ENCODE assay signal across 9 cellular contexts in genomic region chr13:28531195-28531955, GRCh38. TPM values are rescaled to one million over a fixed set of nuclear protein-coding genes. Genes with fewer than 3 reads are reported as not detected.
DNase-seq lines count a peak whose midpoint lies in the region; ATAC-seq and TF ChIP-seq lines count a peak whose summit lies in the region.
"Had no signal": no experiment of that assay in that cellular context is flagged by ENCODE, and none has a peak within 500 bp of the region (broad histone marks: within the 10 kb centered on the region; RNA-seq: fewer than 3 reads in every experiment).

No MANE protein-coding gene starts in this region.

- H3K4me3 Mint-ChIP-seq in endodermal cell, result no peak overlapping the region

- peaks cover 39% of the 10 kb centered on the region for H3K27me3 Mint-ChIP-seq in endodermal cell (ENCODE audit: insufficient read depth)

- no peak overlapping the region for H3K27ac Mint-ChIP-seq in endodermal cell
- H3K27ac Mint-ChIP-seq: activated naive CD4-positive, alpha-beta T cell treated with anti-CD3 and anti-CD28 coated beads, Interleukin-2, amount 50 U/mL, for 72 hours had no signal

- DNase-seq in AG08395 (ENCODE audit: low spot score) (peak; percentile 31), endodermal cell (peak; percentile 88), mucosa of descending colon (peak; percentile 38 to 63 (median 60)), KG1 (lab: John Stamatoyannopoulos, UW) (no peak), activated gamma-delta T cell treated with Interleukin-2 at 50 U/mL for 16 hours (no peak)
- DNase-seq in activated CD4-positive, alpha-beta T cell treated with anti-CD3 and anti-CD28 coated beads for 48 hours, result no peak

- TF ChIP-seq CTCF in endodermal cell (conservative IDR thresholded peaks at IDR 0.05) (no peak), mucosa of descending colon (IDR thresholded peaks at IDR 0.05) (no peak)

- H3K9ac ChIP-seq in HUES6 (ENCODE audit: low read length), result peak overlapping the region; percentile 53
- H3K9ac ChIP-seq in endodermal cell (ENCODE audit: extremely low read depth, low read length, poor library complexity, severe bottlenecking), result peak overlapping the region; percentile 2

- H3K27ac ChIP-seq in HUES6 (ENCODE audit: low read depth, low read length), result no peak overlapping the region
- no peak overlapping the region for H3K27ac ChIP-seq in endodermal cell (ENCODE audit: low read depth, low read length)

- peaks cover 19% of the 10 kb centered on the region for H3K4me1 Mint-ChIP-seq in endodermal cell

- H3K9me3 ChIP-seq in HUES6 (ENCODE audit: control insufficient read depth, insufficient read depth, low read depth, low read length) (peaks cover 13% of the 10 kb centered on the region), endodermal cell (ENCODE audit: control insufficient read depth, low read length) (peaks cover 11% of the 10 kb centered on the region), mucosa of descending colon (no peaks in the 10 kb centered on the region)

- intact Hi-C loops in mucosa of descending colon (cut with DNase I, micrococcal nuclease), result no loop called here

- ATAC-seq in mucosa of descending colon, result peak; percentile 64
- ATAC-seq in HG02981 (IDR thresholded peaks at IDR 0.05; ENCODE audit: unreplicated experiment), result no peak

- H3K36me3 ChIP-seq in HUES6 (ENCODE audit: control insufficient read depth, insufficient read depth, low read length) (no peaks in the 10 kb centered on the region), endodermal cell (ENCODE audit: control insufficient read depth, insufficient read depth, low read length) (no peaks in the 10 kb centered on the region), mucosa of descending colon (ENCODE audit: low read depth) (no peaks in the 10 kb centered on the region)

- peak overlapping the region; percentile 64 for H3K4me3 ChIP-seq in HUES6 (ENCODE audit: low read depth, low read length)
- peak overlapping the region; percentile 82 for H3K4me3 ChIP-seq in endodermal cell (ENCODE audit: low read length)
- H3K4me3 ChIP-seq in mucosa of descending colon, result no peak overlapping the region

- H3K36me3 Mint-ChIP-seq in endodermal cell (ENCODE audit: low read depth), result no peaks in the 10 kb centered on the region

- H3K4me1 ChIP-seq in HUES6 (ENCODE audit: control insufficient read depth, insufficient read depth, low read length), result peaks cover 20% of the 10 kb centered on the region
- H3K4me1 ChIP-seq in endodermal cell (ENCODE audit: control insufficient read depth, insufficient read depth, low read length), result no peaks in the 10 kb centered on the region
- peaks cover 17% of the 10 kb centered on the region for H3K4me1 ChIP-seq in mucosa of descending colon (ENCODE audit: low read depth)

- 6 to 8% methylated on average over 14 to 34 of the region's 34 CpGs for WGBS in endodermal cell (ENCODE audit: insufficient coverage in 1 of 2, insufficient read length in 1 of 2), 2 experiments

- peaks cover 14% of the 10 kb centered on the region for H3K9me3 Mint-ChIP-seq in endodermal cell
- H3K9me3 Mint-ChIP-seq: activated naive CD4-positive, alpha-beta T cell treated with anti-CD3 and anti-CD28 coated beads, Interleukin-2, amount 50 U/mL, for 72 hours had no signal

- peaks cover 41% of the 10 kb centered on the region for H3K27me3 ChIP-seq in HUES6 (ENCODE audit: control insufficient read depth, insufficient read depth, low read length)
- H3K27me3 ChIP-seq in endodermal cell (ENCODE audit: control insufficient read depth, insufficient read depth, low read length, poor library complexity, severe bottlenecking), result peaks cover 22% of the 10 kb centered on the region

RNA-seq across cellular contexts. Expression of gene FLT1, which starts 36.4 kb away (rescaled TPM):
- total RNA-seq in endodermal cell (10 to 100 TPM in 1 of 2 donors, 1 to 10 TPM in 1; 3.2 to 10.3 TPM), mucosa of descending colon (1 to 10 TPM; 3.8 to 9.2 (median 4.0) TPM)
- polyA plus RNA-seq in endodermal cell (2013, experiment 1 of 2), result 8.0 TPM
- polyA plus RNA-seq in endodermal cell (2013, experiment 2 of 2), result 5.1 TPM

Comparison
In these comparisons a context has a peak if more than half of its experiments do, and no peak if none do; other contexts are left out.
1. DNase-seq: peak in AG08395 (single experiment), endodermal cell (single experiment) and mucosa of descending colon (3 of 3); none in activated CD4-positive, alpha-beta T cell treated with anti-CD3 and anti-CD28 coated beads for 48 hours (single experiment), KG1 (single experiment) and activated gamma-delta T cell treated with Interleukin-2 at 50 U/mL for 16 hours (single experiment).